ENCODE assay signal across 9 cellular contexts in genomic region chr20:63895886-63896135, GRCh38. TPM values are rescaled to one million over a fixed set of nuclear protein-coding genes. Genes with fewer than 3 reads are reported as not detected.
DNase-seq lines count a peak whose midpoint lies in the region; ATAC-seq and TF ChIP-seq lines count a peak whose summit lies in the region.
"Had no signal": no experiment of that assay in that cellular context is flagged by ENCODE, and none has a peak within 500 bp of the region (broad histone marks: within the 10 kb centered on the region; RNA-seq: fewer than 3 reads in every experiment).

No MANE protein-coding gene starts in this region.

- no peak for DNase-seq in left ventricle myocardium inferior
- no peak for DNase-seq in cardiac septum (ENCODE audit: low spot score)
- no peak for DNase-seq in activated CD8-positive, alpha-beta T cell treated with anti-CD3 and anti-CD28 coated beads, Interleukin-2, amount 10 ng/mL, durations not matched to agents 7 days and 5 days
- no peak for DNase-seq in stimulated activated naive B cell treated with anti-CD40 and anti-IgM and Interleukin-4, amounts not matched to agents 10 μg/mL and 1 μg/mL and 100 μg/mL, for 72 hours
- DNase-seq in globus pallidus (ENCODE audit: low spot score) = no peak

- peak overlapping the region; percentile 88 for H3K4me3 Mint-ChIP-seq in activated CD8-positive, alpha-beta T cell treated with anti-CD3 and anti-CD28 coated beads, Interleukin-2, amount 10 ng/mL, durations not matched to agents 7 days and 5 days
- H3K4me3 Mint-ChIP-seq in stimulated activated naive B cell treated with anti-CD40 and anti-IgM and Interleukin-4, amounts not matched to agents 10 μg/mL and 1 μg/mL and 100 μg/mL, for 72 hours = peak overlapping the region; percentile 81 to 82

- H3K4me3 ChIP-seq in left ventricle myocardium inferior (peak overlapping the region; percentile 76), iPS-18c (ENCODE audit: insufficient read depth, low read depth, low read length) (peak overlapping the region; percentile 54; the same call in 1 of the 2 replicates)

- no peaks in the 10 kb centered on the region for H3K9me3 ChIP-seq in left ventricle myocardium inferior (replicated peaks)
- peaks cover 2% of the 10 kb centered on the region for H3K9me3 ChIP-seq in iPS-18c (ENCODE audit: control insufficient read depth, insufficient read depth, low read length)

- peak overlapping the region; percentile 86 for H3K27ac ChIP-seq in left ventricle myocardium inferior (replicated peaks)

- H3K4me1 ChIP-seq in left ventricle myocardium inferior = peaks cover 62% of the 10 kb centered on the region

- H3K9me3 Mint-ChIP-seq in activated CD8-positive, alpha-beta T cell treated with anti-CD3 and anti-CD28 coated beads, Interleukin-2, amount 10 ng/mL, durations not matched to agents 7 days and 5 days (ENCODE audit: insufficient read depth) = no peaks in the 10 kb centered on the region
- no peaks in the 10 kb centered on the region for H3K9me3 Mint-ChIP-seq in stimulated activated naive B cell treated with anti-CD40 and anti-IgM and Interleukin-4, amounts not matched to agents 10 μg/mL and 1 μg/mL and 100 μg/mL, for 72 hours

- POLR2A ChIA-PET in activated CD8-positive, alpha-beta T cell treated with anti-CD3 and anti-CD28 coated beads, Interleukin-2, amount 10 ng/mL, durations not matched to agents 7 days and 5 days (lab: Charles Lee) = interaction anchor here (0.7 to 1.2 kb wide), 5 partner anchors 31 to 1255 kb away, joined by 3 to 5 read pairs (median 3); partner anchors contain the start of genes C20orf204, PRPF6, TPD52L2 and UCKL1

- no peaks in the 10 kb centered on the region for H3K27me3 ChIP-seq in left ventricle myocardium inferior (ENCODE audit: low read depth)

- peak overlapping the region; percentile 96 for H3K27ac Mint-ChIP-seq in activated CD8-positive, alpha-beta T cell treated with anti-CD3 and anti-CD28 coated beads, Interleukin-2, amount 10 ng/mL, durations not matched to agents 7 days and 5 days
- H3K27ac Mint-ChIP-seq in stimulated activated naive B cell treated with anti-CD40 and anti-IgM and Interleukin-4, amounts not matched to agents 10 μg/mL and 1 μg/mL and 100 μg/mL, for 72 hours = peak overlapping the region; percentile 94

- H3K36me3 Mint-ChIP-seq in activated CD8-positive, alpha-beta T cell treated with anti-CD3 and anti-CD28 coated beads, Interleukin-2, amount 10 ng/mL, durations not matched to agents 7 days and 5 days (ENCODE audit: low read depth) = peaks cover 35% of the 10 kb centered on the region
- peaks cover 19 to 28% of the 10 kb centered on the region in 2 donors for H3K36me3 Mint-ChIP-seq in stimulated activated naive B cell treated with anti-CD40 and anti-IgM and Interleukin-4, amounts not matched to agents 10 μg/mL and 1 μg/mL and 100 μg/mL, for 72 hours

- TF ChIP-seq CTCF in left ventricle myocardium inferior (IDR thresholded peaks at IDR 0.05; ENCODE audit: borderline replicate concordance) = no peak

- intact Hi-C loops in left ventricle myocardium inferior (cut with micrococcal nuclease) (no loop called here), cardiac septum (cut with DNase I) (no loop called here)

- peaks cover 40% of the 10 kb centered on the region for H3K4me1 Mint-ChIP-seq in activated CD8-positive, alpha-beta T cell treated with anti-CD3 and anti-CD28 coated beads, Interleukin-2, amount 10 ng/mL, durations not matched to agents 7 days and 5 days (ENCODE audit: low read depth)
- H3K4me1 Mint-ChIP-seq in stimulated activated naive B cell treated with anti-CD40 and anti-IgM and Interleukin-4, amounts not matched to agents 10 μg/mL and 1 μg/mL and 100 μg/mL, for 72 hours = peaks cover 23 to 52% of the 10 kb centered on the region in 2 donors

- H3K27me3 Mint-ChIP-seq in activated CD8-positive, alpha-beta T cell treated with anti-CD3 and anti-CD28 coated beads, Interleukin-2, amount 10 ng/mL, durations not matched to agents 7 days and 5 days (ENCODE audit: low read depth) = no peaks in the 10 kb centered on the region
- no peaks in the 10 kb centered on the region for H3K27me3 Mint-ChIP-seq in stimulated activated naive B cell treated with anti-CD40 and anti-IgM and Interleukin-4, amounts not matched to agents 10 μg/mL and 1 μg/mL and 100 μg/mL, for 72 hours

- CTCF ChIA-PET in activated CD8-positive, alpha-beta T cell treated with anti-CD3 and anti-CD28 coated beads, Interleukin-2, amount 10 ng/mL, durations not matched to agents 7 days and 5 days (lab: Charles Lee) = interaction anchor here (0.7 to 2.1 kb wide), 10 partner anchors 18 to 358 kb away, joined by 3 to 10 read pairs (median 4); partner anchors contain the start of genes PTK6, SAMD10 and TPD52L2

- peaks cover 10% of the 10 kb centered on the region for H3K36me3 ChIP-seq in left ventricle myocardium inferior

- ATAC-seq in activated CD8-positive, alpha-beta T cell treated with anti-CD3 and anti-CD28 coated beads, Interleukin-2, amount 10 ng/mL, durations not matched to agents 7 days and 5 days = no peak
- ATAC-seq in stimulated activated naive B cell treated with anti-CD40 and anti-IgM and Interleukin-4, amounts not matched to agents 10 μg/mL and 1 μg/mL and 100 μg/mL, for 72 hours (replicated peaks) = no peak
- ATAC-seq in HG02885 (IDR thresholded peaks at IDR 0.05; ENCODE audit: poor library complexity, unreplicated experiment) = no peak
- no peak for ATAC-seq in HG02981 (IDR thresholded peaks at IDR 0.05; ENCODE audit: unreplicated experiment)

RNA-seq across cellular contexts. Expression of gene DNAJC5, which starts 0.9 kb away (rescaled TPM):
- total RNA-seq in left ventricle myocardium inferior (42.8 TPM), cardiac septum (36.1 TPM)
- total RNA-seq in activated CD8-positive, alpha-beta T cell treated with anti-CD3 and anti-CD28 coated beads, Interleukin-2, amount 10 ng/mL, durations not matched to agents 7 days and 5 days = 10 to 100 TPM; 47.3 to 48.1 TPM

RNA-seq across cellular contexts. Expression of gene TPD52L2, which starts 30.7 kb away (rescaled TPM):
- 72.0 TPM for total RNA-seq in left ventricle myocardium inferior
- total RNA-seq in cardiac septum = 72.0 TPM
- 10 to 100 TPM; 35.7 to 40.0 TPM for total RNA-seq in activated CD8-positive, alpha-beta T cell treated with anti-CD3 and anti-CD28 coated beads, Interleukin-2, amount 10 ng/mL, durations not matched to agents 7 days and 5 days

RNA-seq across cellular contexts. Expression of gene ABHD16B, which starts 34.5 kb away (rescaled TPM):
- total RNA-seq in left ventricle myocardium inferior (not detected), cardiac septum (not detected)
- not detected for total RNA-seq in activated CD8-positive, alpha-beta T cell treated with anti-CD3 and anti-CD28 coated beads, Interleukin-2, amount 10 ng/mL, durations not matched to agents 7 days and 5 days
- total RNA-seq: lung had no signal
